ENCODE assay signal across 1 cellular context in the genomic region with DNA sequence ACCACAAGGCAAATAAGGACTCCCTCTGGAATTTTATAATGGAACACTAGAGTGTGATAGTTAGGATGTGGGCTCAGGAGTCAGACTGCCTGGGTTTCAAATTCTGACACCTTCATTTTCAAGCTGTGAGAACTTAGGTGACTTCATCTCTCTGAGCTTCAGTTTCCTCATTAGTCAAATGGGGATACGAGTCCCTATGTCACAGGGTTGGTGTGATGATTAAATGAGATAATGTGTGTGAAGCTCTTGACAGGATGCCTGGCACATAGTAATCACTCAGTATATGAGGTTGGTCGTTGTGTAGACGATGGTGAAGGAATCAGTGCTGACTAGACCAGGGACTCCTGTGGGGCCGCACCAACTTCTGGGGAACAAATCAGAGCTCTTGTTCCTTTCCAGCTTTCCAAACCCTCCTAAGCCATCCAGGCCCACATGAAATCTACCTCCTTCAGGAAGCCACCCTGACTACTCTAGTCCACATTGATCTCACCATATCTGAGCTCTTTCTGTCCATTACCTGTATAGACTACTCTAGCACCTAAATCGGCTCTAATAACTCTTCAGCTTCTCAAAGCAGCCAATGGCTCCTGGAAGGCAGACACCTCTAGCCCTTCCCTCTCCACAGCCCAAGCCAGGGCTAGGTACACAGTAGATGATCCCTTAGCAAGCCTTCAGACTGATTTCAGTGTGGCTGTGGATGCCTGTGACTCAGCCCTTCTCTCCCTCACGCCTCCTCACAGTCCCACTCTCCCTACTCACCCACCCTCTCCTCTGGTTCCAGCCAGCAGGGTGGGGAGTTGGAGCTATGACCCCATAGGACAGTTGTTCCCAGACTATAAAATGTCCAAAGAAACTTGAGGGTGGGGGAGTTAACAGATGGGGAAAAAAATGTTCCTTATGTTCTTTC.
TF ChIP-seq lines count a peak whose summit lies in the region.

No MANE protein-coding gene starts in this region.

TF ChIP-seq in IMR-90, 13 proteins besides CTCF, POLR2A, EP300 and RAD21:
- TF ChIP-seq BHLHE40 (IDR thresholded peaks at IDR 0.05; ENCODE audit: low read depth, low read length), result no peak
- TF ChIP-seq FOS (IDR thresholded peaks at IDR 0.05; ENCODE audit: low read depth, low read length), result 0 out of 2 replicates have a peak, but pooled peaks have one; percentile 12
